ENCODE assay signal across 1 cellular context in the genomic region with DNA sequence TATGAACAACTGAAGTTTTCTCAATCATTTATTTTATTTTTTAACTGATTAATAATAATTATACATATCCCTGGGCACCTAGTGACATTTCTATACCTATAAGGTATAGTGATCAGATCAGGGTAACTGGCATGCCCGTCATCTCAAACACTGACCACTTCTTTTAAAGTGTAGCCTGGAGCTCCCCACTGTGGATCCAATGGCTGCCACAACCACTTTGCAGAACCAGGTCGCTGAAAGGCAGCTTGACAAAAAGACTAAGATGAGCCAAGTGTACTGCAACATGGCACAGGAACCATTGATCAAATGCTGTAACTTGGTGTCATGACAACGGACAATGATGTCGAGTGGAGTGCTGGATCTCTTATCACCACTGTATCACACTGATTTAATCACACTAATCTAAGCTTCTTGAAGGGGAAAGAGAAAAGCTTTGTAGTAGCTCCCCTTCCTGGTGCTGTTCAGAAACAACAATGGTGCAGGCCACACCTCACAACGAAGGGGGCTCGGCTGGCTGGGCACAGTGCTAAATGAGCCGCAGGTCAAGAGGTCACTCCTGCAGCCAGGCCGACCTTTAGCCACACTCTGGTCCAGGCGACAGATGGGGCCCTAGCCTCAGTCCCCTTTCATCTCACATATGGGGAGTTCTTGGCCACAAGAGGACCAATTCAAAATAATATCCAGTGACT.
TF ChIP-seq lines count a peak whose summit lies in the region.

No MANE protein-coding gene starts in this region.

TF ChIP-seq in SK-N-SH treated with all-trans-retinoic acid at 6 μM for 48 hours, 23 proteins besides CTCF, POLR2A, EP300 and RAD21:
- TF ChIP-seq, protein P1, sequence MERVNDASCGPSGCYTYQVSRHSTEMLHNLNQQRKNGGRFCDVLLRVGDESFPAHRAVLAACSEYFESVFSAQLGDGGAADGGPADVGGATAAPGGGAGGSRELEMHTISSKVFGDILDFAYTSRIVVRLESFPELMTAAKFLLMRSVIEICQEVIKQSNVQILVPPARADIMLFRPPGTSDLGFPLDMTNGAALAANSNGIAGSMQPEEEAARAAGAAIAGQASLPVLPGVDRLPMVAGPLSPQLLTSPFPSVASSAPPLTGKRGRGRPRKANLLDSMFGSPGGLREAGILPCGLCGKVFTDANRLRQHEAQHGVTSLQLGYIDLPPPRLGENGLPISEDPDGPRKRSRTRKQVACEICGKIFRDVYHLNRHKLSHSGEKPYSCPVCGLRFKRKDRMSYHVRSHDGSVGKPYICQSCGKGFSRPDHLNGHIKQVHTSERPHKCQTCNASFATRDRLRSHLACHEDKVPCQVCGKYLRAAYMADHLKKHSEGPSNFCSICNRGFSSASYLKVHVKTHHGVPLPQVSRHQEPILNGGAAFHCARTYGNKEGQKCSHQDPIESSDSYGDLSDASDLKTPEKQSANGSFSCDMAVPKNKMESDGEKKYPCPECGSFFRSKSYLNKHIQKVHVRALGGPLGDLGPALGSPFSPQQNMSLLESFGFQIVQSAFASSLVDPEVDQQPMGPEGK (CRISPR knock-in tag; IDR thresholded peaks at IDR 0.05; ENCODE audit: borderline replicate concordance) = no peak
- TF ChIP-seq, protein P2, sequence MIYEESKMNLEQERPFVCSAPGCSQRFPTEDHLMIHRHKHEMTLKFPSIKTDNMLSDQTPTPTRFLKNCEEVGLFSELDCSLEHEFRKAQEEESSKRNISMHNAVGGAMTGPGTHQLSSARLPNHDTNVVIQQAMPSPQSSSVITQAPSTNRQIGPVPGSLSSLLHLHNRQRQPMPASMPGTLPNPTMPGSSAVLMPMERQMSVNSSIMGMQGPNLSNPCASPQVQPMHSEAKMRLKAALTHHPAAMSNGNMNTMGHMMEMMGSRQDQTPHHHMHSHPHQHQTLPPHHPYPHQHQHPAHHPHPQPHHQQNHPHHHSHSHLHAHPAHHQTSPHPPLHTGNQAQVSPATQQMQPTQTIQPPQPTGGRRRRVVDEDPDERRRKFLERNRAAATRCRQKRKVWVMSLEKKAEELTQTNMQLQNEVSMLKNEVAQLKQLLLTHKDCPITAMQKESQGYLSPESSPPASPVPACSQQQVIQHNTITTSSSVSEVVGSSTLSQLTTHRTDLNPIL (CRISPR knock-in tag; IDR thresholded peaks at IDR 0.05; ENCODE audit: low read depth) = no peak
- TF ChIP-seq CSDC2 (CRISPR knock-in tag; IDR thresholded peaks at IDR 0.05) (no peak), TCF4 (CRISPR knock-in tag; IDR thresholded peaks at IDR 0.05; ENCODE audit: borderline replicate concordance) (no peak), TOX (CRISPR knock-in tag; IDR thresholded peaks at IDR 0.05; ENCODE audit: borderline replicate concordance) (no peak), ESRRG (CRISPR knock-in tag; IDR thresholded peaks at IDR 0.05) (no peak), BACH2 (CRISPR knock-in tag; IDR thresholded peaks at IDR 0.05; ENCODE audit: borderline replicate concordance) (no peak), RARB (CRISPR knock-in tag; IDR thresholded peaks at IDR 0.05) (no peak), ZC3H10 (CRISPR knock-in tag; IDR thresholded peaks at IDR 0.05) (no peak), GLIS3 (CRISPR knock-in tag; IDR thresholded peaks at IDR 0.05) (no peak), ZFP3 (CRISPR knock-in tag; IDR thresholded peaks at IDR 0.05) (no peak), SNAI2 (CRISPR knock-in tag; IDR thresholded peaks at IDR 0.05) (no peak), ZNF8 (CRISPR knock-in tag; IDR thresholded peaks at IDR 0.05) (no peak)
- TF ChIP-seq, protein P3, sequence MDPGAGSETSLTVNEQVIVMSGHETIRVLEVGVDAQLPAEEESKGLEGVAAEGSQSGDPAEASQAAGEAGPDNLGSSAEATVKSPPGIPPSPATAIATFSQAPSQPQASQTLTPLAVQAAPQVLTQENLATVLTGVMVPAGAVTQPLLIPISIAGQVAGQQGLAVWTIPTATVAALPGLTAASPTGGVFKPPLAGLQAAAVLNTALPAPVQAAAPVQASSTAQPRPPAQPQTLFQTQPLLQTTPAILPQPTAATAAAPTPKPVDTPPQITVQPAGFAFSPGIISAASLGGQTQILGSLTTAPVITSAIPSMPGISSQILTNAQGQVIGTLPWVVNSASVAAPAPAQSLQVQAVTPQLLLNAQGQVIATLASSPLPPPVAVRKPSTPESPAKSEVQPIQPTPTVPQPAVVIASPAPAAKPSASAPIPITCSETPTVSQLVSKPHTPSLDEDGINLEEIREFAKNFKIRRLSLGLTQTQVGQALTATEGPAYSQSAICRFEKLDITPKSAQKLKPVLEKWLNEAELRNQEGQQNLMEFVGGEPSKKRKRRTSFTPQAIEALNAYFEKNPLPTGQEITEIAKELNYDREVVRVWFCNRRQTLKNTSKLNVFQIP (CRISPR knock-in tag; IDR thresholded peaks at IDR 0.05; ENCODE audit: borderline replicate concordance, low read depth) = no peak
- TF ChIP-seq, protein P4, sequence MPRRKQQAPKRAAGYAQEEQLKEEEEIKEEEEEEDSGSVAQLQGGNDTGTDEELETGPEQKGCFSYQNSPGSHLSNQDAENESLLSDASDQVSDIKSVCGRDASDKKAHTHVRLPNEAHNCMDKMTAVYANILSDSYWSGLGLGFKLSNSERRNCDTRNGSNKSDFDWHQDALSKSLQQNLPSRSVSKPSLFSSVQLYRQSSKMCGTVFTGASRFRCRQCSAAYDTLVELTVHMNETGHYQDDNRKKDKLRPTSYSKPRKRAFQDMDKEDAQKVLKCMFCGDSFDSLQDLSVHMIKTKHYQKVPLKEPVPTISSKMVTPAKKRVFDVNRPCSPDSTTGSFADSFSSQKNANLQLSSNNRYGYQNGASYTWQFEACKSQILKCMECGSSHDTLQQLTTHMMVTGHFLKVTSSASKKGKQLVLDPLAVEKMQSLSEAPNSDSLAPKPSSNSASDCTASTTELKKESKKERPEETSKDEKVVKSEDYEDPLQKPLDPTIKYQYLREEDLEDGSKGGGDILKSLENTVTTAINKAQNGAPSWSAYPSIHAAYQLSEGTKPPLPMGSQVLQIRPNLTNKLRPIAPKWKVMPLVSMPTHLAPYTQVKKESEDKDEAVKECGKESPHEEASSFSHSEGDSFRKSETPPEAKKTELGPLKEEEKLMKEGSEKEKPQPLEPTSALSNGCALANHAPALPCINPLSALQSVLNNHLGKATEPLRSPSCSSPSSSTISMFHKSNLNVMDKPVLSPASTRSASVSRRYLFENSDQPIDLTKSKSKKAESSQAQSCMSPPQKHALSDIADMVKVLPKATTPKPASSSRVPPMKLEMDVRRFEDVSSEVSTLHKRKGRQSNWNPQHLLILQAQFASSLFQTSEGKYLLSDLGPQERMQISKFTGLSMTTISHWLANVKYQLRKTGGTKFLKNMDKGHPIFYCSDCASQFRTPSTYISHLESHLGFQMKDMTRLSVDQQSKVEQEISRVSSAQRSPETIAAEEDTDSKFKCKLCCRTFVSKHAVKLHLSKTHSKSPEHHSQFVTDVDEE (CRISPR knock-in tag; IDR thresholded peaks at IDR 0.05) = no peak
